ENCODE assay signal across 8 cellular contexts in the genomic region with DNA sequence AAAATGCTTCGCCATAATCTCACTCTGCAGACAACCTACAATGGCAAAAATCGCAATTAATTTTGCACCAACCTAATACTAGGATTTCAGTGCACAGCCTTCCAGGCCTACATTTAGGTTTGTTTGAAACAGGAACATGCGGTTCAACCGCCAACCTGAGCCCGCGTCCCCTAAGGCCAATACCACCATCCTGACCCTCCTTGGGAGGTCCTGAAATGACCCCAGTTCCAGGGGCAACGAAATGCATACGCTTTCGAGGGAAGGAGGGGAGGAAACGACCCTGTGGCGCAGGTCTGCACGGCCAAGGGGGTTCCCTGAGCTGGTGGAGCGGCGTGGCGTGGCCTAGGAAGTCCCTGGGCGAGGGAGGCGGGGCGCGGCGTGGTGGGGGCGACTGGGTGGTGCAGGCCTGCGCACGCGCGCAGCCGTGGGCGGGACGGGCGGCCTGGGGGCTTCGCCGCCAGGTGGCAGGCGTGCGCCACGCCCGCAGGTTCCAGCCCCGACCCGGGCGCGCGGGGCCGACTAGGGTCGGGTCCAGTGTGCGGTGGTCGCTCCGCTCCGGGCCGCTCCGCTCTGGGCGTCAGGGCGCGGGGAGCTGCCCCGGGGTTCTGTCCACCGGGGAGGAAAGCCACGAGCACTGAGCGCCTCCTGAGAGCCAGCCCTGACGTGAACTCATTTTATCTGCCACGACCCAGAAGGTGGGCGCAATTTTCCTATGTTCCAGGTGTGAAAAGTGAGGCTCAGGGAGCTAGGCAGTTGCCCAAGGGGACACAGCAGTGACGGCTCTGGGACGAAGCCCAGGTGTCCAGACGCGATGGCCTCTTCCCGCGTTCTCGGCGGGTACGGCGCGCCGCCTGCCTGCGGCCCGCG.
DNase-seq lines count a peak whose midpoint lies in the region; ATAC-seq and TF ChIP-seq lines count a peak whose summit lies in the region.

No MANE protein-coding gene starts in this region.

- TF ChIP-seq CTCF in kidney epithelial cell (IDR thresholded peaks at IDR 0.05; ENCODE audit: insufficient read depth, low read length, poor library complexity, severe bottlenecking) = no peak

- H3K4me3 ChIP-seq in ACC112 (ENCODE audit: low read depth, low read length) (peak overlapping the region; percentile 82), kidney epithelial cell (ENCODE audit: low read depth, low read length) (peak overlapping the region; percentile 47)

- H3K27ac Mint-ChIP-seq in central memory CD8-positive, alpha-beta T cell (ENCODE audit: low read depth) = no peak overlapping the region

- DNase-seq in NCI-H226 = peak; percentile 46
- DNase-seq in central memory CD8-positive, alpha-beta T cell (ENCODE audit: low spot score in 2 of 2) = peak; percentile 84 to 86
- DNase-seq in kidney epithelial cell (ENCODE audit: low read depth) = no peak
- DNase-seq in stimulated activated CD4-positive, alpha-beta T cell treated with anti-CD3 and anti-CD28 coated beads, Interleukin-1b, Interleukin-23, amount 100 ng/mL, for 1 hour (ENCODE audit: low read depth in 2 of 2) = peak; percentile 83 to 90

- peak overlapping the region; percentile 61 for H2AFZ ChIP-seq in ACC112 (ENCODE audit: low read length, unreplicated experiment)

- H3K79me2 ChIP-seq in ACC112 (ENCODE audit: control insufficient read depth, insufficient read depth, low read length, unreplicated experiment) = peaks cover 9% of the 10 kb centered on the region

- H3K36me3 Mint-ChIP-seq in central memory CD8-positive, alpha-beta T cell (ENCODE audit: insufficient read depth) = peaks cover 5% of the 10 kb centered on the region

- H3K4me1 ChIP-seq in ACC112 (ENCODE audit: control insufficient read depth, insufficient read depth, low read length, unreplicated experiment) = peaks cover 51% of the 10 kb centered on the region

- no peaks in the 10 kb centered on the region for H3K27me3 Mint-ChIP-seq in central memory CD8-positive, alpha-beta T cell

- H3K9me3 Mint-ChIP-seq in central memory CD8-positive, alpha-beta T cell = no peaks in the 10 kb centered on the region

- peaks cover 23% of the 10 kb centered on the region for H3K4me1 Mint-ChIP-seq in central memory CD8-positive, alpha-beta T cell

- peak overlapping the region; percentile 77 for H3K4me3 Mint-ChIP-seq in central memory CD8-positive, alpha-beta T cell

- TF ChIP-seq POLR2A in GM18526 (IDR thresholded peaks at IDR 0.05; ENCODE audit: extremely low read depth, insufficient read length) = peak; percentile 44

- peak overlapping the region; percentile 95 for H3K27ac ChIP-seq in ACC112 (ENCODE audit: low read depth, low read length)

- ATAC-seq in HG03066 (IDR thresholded peaks at IDR 0.05; ENCODE audit: low read depth, unreplicated experiment) = peak; percentile 51
- ATAC-seq in activated CD4-positive, CD25-positive, alpha-beta regulatory T cell treated with anti-CD3 and anti-CD28 coated beads, Interleukin-2, amount 50 U/mL, for 24 hours = peak; percentile 37 to 54
- peak; percentile 87 for ATAC-seq in central memory CD8-positive, alpha-beta T cell (replicated peaks; ENCODE audit: extremely low read depth, poor library complexity, severe bottlenecking)

- H3K36me3 ChIP-seq in ACC112 (ENCODE audit: insufficient read depth, low read length) (0 out of 2 replicates have a peak, but pooled peaks cover 4% of the 10 kb centered on the region), kidney epithelial cell (ENCODE audit: control insufficient read depth, insufficient read depth, low read length) (no peaks in the 10 kb centered on the region)

- H3K27me3 ChIP-seq in ACC112 (ENCODE audit: insufficient read depth, low read length) (no peaks in the 10 kb centered on the region), kidney epithelial cell (ENCODE audit: control insufficient read depth, insufficient read depth, low read length) (no peaks in the 10 kb centered on the region)
